In the genomic region with DNA sequence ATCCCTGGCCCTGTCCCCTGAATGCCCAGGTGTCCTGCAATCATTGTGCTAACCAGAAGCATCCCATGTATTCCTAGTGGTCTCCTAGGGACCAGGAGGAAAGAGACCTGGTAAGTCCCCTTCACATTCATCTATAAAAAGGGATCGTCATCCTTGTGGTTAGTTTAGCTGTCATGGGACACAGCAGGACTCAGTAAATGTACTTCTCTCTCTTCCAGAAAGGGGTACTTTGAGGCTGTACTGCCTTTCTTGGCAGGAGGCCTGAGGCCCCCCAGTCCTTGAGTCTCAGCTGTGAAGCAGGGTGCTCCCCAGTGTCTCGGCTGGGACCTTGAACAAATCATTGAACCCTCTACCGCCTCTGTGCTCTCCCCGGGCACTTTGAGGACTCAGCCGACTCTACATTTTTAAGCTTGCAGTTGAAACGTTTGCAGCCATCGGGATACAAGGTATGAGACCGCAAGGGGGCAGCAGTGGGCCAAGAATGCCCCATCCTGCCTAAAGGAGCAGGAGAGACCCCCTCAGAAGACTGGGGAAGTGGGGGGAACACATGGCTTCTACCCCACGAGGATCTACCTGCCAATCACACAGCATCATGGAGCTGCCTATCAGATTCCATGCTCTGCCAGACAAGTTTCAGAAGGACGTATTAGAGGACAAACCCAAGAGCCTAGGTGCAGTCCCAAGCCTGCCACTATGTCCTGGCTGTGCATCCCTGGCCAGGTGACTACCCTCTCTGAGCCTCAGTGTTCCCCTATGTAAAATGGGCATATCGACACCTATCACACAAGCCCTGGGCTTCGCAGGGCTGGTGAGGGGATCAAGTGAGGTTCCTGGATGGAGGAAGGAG, we compare ENCODE assay signal across 8 cellular contexts. TPM values are rescaled to one million over a fixed set of nuclear protein-coding genes. Genes with fewer than 3 reads are reported as not detected.
DNase-seq lines count a peak whose midpoint lies in the region; ATAC-seq, FAIRE-seq and TF ChIP-seq lines count a peak whose summit lies in the region.

No MANE protein-coding gene starts in this region.

- TF ChIP-seq EP300 in stomach (IDR thresholded peaks at IDR 0.05), result no peak

- TF ChIP-seq POLR2A in H54 (IDR thresholded peaks at IDR 0.05; ENCODE audit: low read depth, low read length), result no peak
- no peak for TF ChIP-seq POLR2A in stomach (IDR thresholded peaks at IDR 0.05)

- H2AFZ ChIP-seq in fibroblast of lung (ENCODE audit: low read length), result peak overlapping the region; percentile 59
- H2AFZ ChIP-seq in neural progenitor cell (replicated peaks), result no peak overlapping the region

- H3K27ac ChIP-seq in C4-2B (no peak overlapping the region), Panc1 (ENCODE audit: low read length) (no peak overlapping the region), fibroblast of lung (ENCODE audit: insufficient read depth, low read length) (no peak overlapping the region), neural progenitor cell (no peak overlapping the region), stomach (no peak overlapping the region)

- no peak for FAIRE-seq in H54 (lab: Jason Lieb, UNC)

- no TSS peak for BruUV-seq in Panc1 (replicated peaks; lab: Mats Ljungman, UMichigan)

- H3K27me3 ChIP-seq in Panc1 (ENCODE audit: control insufficient read depth, insufficient read depth, low read length) (no peaks in the 10 kb centered on the region), fibroblast of lung (ENCODE audit: control insufficient read depth, insufficient read depth, low read length) (no peaks in the 10 kb centered on the region), neural progenitor cell (no peaks in the 10 kb centered on the region), stomach (no peaks in the 10 kb centered on the region)

- no peak overlapping the region for H3K4me2 ChIP-seq in fibroblast of lung (ENCODE audit: extremely low read depth, insufficient read depth, low read length)
- H3K4me2 ChIP-seq in neural progenitor cell, result no peak overlapping the region

- peaks cover 50% of the 10 kb centered on the region for H3K4me1 Mint-ChIP-seq in activated T-cell treated with anti-CD3 and anti-CD28 coated beads, Interleukin-2, amount 50 U/mL, for 24 hours (ENCODE audit: low read depth)
- peaks cover 22% of the 10 kb centered on the region for H3K4me1 Mint-ChIP-seq in neural progenitor cell

- intact Hi-C loops in Panc1 (cut with micrococcal nuclease; ENCODE audit: unreplicated experiment), result no loop called here
- intact Hi-C loops in stomach (cut with DNase I; ENCODE audit: low total_unique reads), result no loop called here

- CTCF ChIA-PET in Panc1 (lab: Charles Lee), result interaction anchor here (0.6 to 1.0 kb wide), 5 partner anchors 28 to 265 kb away, joined by 3 read pairs; no protein-coding TSS in a partner anchor

- WGBS in stomach, 5 donors, result 23 to 25% (median 23%) methylated on average over 12 of the region's 12 CpGs

- H4K20me1 ChIP-seq in fibroblast of lung (ENCODE audit: control insufficient read depth, extremely low read depth, insufficient read depth, low read length), result no peaks in the 10 kb centered on the region
- peaks cover 16% of the 10 kb centered on the region for H4K20me1 ChIP-seq in neural progenitor cell (ENCODE audit: low read depth)

- peaks cover 30% of the 10 kb centered on the region for H3F3A ChIP-seq in neural progenitor cell (ENCODE audit: low read depth)

- peaks cover 18% of the 10 kb centered on the region for H3K79me2 ChIP-seq in fibroblast of lung (ENCODE audit: control insufficient read depth, insufficient read depth, low read length)
- H3K79me2 ChIP-seq in neural progenitor cell (ENCODE audit: low read depth), result peaks cover 18% of the 10 kb centered on the region

- H3K4me3 ChIP-seq in Panc1 (ENCODE audit: low read depth in 2 of 2, low read length in 2 of 2) (no peak overlapping the region), fibroblast of lung (replicated peaks in 1 of 4; ENCODE audit: control extremely low read depth in 1 of 4, insufficient read depth in 1 of 4, low read depth in 3 of 4, low read length in 4 of 4) (no peak overlapping the region), neural progenitor cell (no peak overlapping the region), stomach (no peak overlapping the region)

- peaks cover 2% of the 10 kb centered on the region; the same call in 1 of the 2 replicates for H3K36me3 ChIP-seq in Panc1 (ENCODE audit: control insufficient read depth, insufficient read depth, low read length)
- H3K36me3 ChIP-seq in fibroblast of lung (ENCODE audit: control insufficient read depth, insufficient read depth, low read length), result peaks cover 6% of the 10 kb centered on the region
- H3K36me3 ChIP-seq in neural progenitor cell, result no peaks in the 10 kb centered on the region
- H3K36me3 ChIP-seq in stomach, result peaks cover 4 to 15% (median 6%) of the 10 kb centered on the region in 4 donors

- H3K27ac Mint-ChIP-seq in activated T-cell treated with anti-CD3 and anti-CD28 coated beads, Interleukin-2, amount 50 U/mL, for 24 hours, result no peak overlapping the region
- no peak overlapping the region for H3K27ac Mint-ChIP-seq in neural progenitor cell

- POLR2A ChIA-PET in Panc1 (lab: Charles Lee), result no interaction called here

- no peaks in the 10 kb centered on the region for H3K9me3 Mint-ChIP-seq in activated T-cell treated with anti-CD3 and anti-CD28 coated beads, Interleukin-2, amount 50 U/mL, for 24 hours
- no peaks in the 10 kb centered on the region for H3K9me3 Mint-ChIP-seq in neural progenitor cell

- DNase-seq in H54 (ENCODE audit: insufficient read length, low spot score), result peak; percentile 83
- peak; percentile 61 for DNase-seq in Panc1 (ENCODE audit: low read depth, low spot score)
- DNase-seq in activated T-cell treated with anti-CD3 and anti-CD28 coated beads, Interleukin-2, amount 50 U/mL, for 24 hours, result peak; percentile 85
- peak; percentile 41 to 54 for DNase-seq in fibroblast of lung (ENCODE audit: low read depth in 2 of 2)
- DNase-seq in neural progenitor cell (ENCODE audit: low spot score), result peak; percentile 89
- DNase-seq in stomach, result peak; percentile 73

- no peak overlapping the region for H3K4me3 Mint-ChIP-seq in activated T-cell treated with anti-CD3 and anti-CD28 coated beads, Interleukin-2, amount 50 U/mL, for 24 hours
- peak overlapping the region; percentile 24 for H3K4me3 Mint-ChIP-seq in neural progenitor cell

- H3K27me3 Mint-ChIP-seq in activated T-cell treated with anti-CD3 and anti-CD28 coated beads, Interleukin-2, amount 50 U/mL, for 24 hours, result no peaks in the 10 kb centered on the region
- peaks cover 7% of the 10 kb centered on the region for H3K27me3 Mint-ChIP-seq in neural progenitor cell (ENCODE audit: insufficient read depth, low read depth)

- H3K9ac ChIP-seq in fibroblast of lung (ENCODE audit: insufficient read depth, low read length) (no peak overlapping the region), neural progenitor cell (no peak overlapping the region)

- in situ Hi-C loops in Panc1 (cut with HindIII; ENCODE audit: low pct_unique_long_range_greater_than_20kb, low sequenced_read_pairs), result no loop called here

- H3K9me3 ChIP-seq in Panc1 (ENCODE audit: control insufficient read depth, insufficient read depth, low read depth, low read length) (no peaks in the 10 kb centered on the region), fibroblast of lung (ENCODE audit: control insufficient read depth, insufficient read depth, low read depth, low read length) (no peaks in the 10 kb centered on the region), neural progenitor cell (ENCODE audit: low read depth) (no peaks in the 10 kb centered on the region), stomach (no peaks in the 10 kb centered on the region)

- peaks cover 20% of the 10 kb centered on the region for H3K36me3 Mint-ChIP-seq in activated T-cell treated with anti-CD3 and anti-CD28 coated beads, Interleukin-2, amount 50 U/mL, for 24 hours (ENCODE audit: low read depth)
- H3K36me3 Mint-ChIP-seq in neural progenitor cell, result peaks cover 9% of the 10 kb centered on the region

- TF ChIP-seq CTCF in C4-2B (conservative IDR thresholded peaks at IDR 0.05), result peak; percentile 87
- TF ChIP-seq CTCF in Panc1 (IDR thresholded peaks at IDR 0.05), result peak; percentile 93
- TF ChIP-seq CTCF in fibroblast of lung (conservative IDR thresholded peaks at IDR 0.05 in 1 of 2, IDR thresholded peaks at IDR 0.05 in 1 of 2; ENCODE audit: low read depth in 1 of 2, low read length in 2 of 2), result peak; percentile 71 to 82
- TF ChIP-seq CTCF in neural progenitor cell (IDR thresholded peaks at IDR 0.05), result peak; percentile 86
- peak in 4 of 7 experiments; percentile 27 to 63 (median 53) for TF ChIP-seq CTCF in stomach (IDR thresholded peaks at IDR 0.05)

- ATAC-seq in Panc1 (peak; percentile 51), GM21447 (IDR thresholded peaks at IDR 0.05; ENCODE audit: unreplicated experiment) (no peak)

- H3K4me1 ChIP-seq in Panc1 (ENCODE audit: control insufficient read depth, insufficient read depth, low read length) (peaks cover 21% of the 10 kb centered on the region), fibroblast of lung (ENCODE audit: control insufficient read depth, extremely low read depth, insufficient read depth, low read length) (peaks cover 6% of the 10 kb centered on the region), neural progenitor cell (peaks cover 9% of the 10 kb centered on the region), stomach (peaks cover 11 to 72% (median 46%) of the 10 kb centered on the region in 4 donors)

RNA-seq across cellular contexts. Expression of gene PHYKPL, which starts 2.4 kb away (rescaled TPM):
- 43.2 TPM for total RNA-seq in Panc1 (2021; ENCODE audit: unreplicated experiment)
- polyA plus RNA-seq in Panc1 (2012; ENCODE audit: insufficient read length), result 35.9 TPM
- total RNA-seq in fibroblast of lung, result 28.8 and 44.8 TPM in 2 replicates
- polyA plus RNA-seq in fibroblast of lung, result 15.9 and 18.1 TPM in 2 replicates
- 16.3 and 17.5 TPM in 2 replicates for polyA plus RNA-seq in fibroblast of lung (2012)
- 31.6 and 39.2 TPM in 2 replicates for polyA minus RNA-seq in fibroblast of lung (ENCODE audit: low replicate concordance)
- total RNA-seq in neural progenitor cell (ENCODE audit: low replicate concordance), result 20.5 and 25.9 TPM in 2 replicates
- total RNA-seq in stomach, result 100 to 1,000 TPM in 2 of 5 donors, 10 to 100 TPM in 3; 32.1 to 262 (median 56.2) TPM
- 10 to 100 TPM; 22.9 to 38.3 (median 25.9) TPM for polyA plus RNA-seq in stomach

RNA-seq across cellular contexts. Expression of gene HNRNPAB, which starts 30.6 kb away (rescaled TPM):
- 273 TPM for total RNA-seq in Panc1 (2021; ENCODE audit: unreplicated experiment)
- polyA plus RNA-seq in Panc1 (2012; ENCODE audit: insufficient read length), result 251 TPM
- total RNA-seq in fibroblast of lung, result 23.1 and 30.8 TPM in 2 replicates
- 106 and 173 TPM in 2 replicates for polyA plus RNA-seq in fibroblast of lung
- 114 and 189 TPM in 2 replicates for polyA plus RNA-seq in fibroblast of lung (2012)
- 24.5 and 40.5 TPM in 2 replicates for polyA minus RNA-seq in fibroblast of lung (ENCODE audit: low replicate concordance)
- total RNA-seq in neural progenitor cell (ENCODE audit: low replicate concordance), result 186 and 195 TPM in 2 replicates
- 100 to 1,000 TPM in 2 of 5 donors, 10 to 100 TPM in 3; 25.1 to 327 (median 92.9) TPM for total RNA-seq in stomach
- 100 to 1,000 TPM; 115 to 139 (median 117) TPM for polyA plus RNA-seq in stomach

RNA-seq across cellular contexts. Expression of gene GMCL2, which starts 47.8 kb away (rescaled TPM):
- total RNA-seq in Panc1 (2021; ENCODE audit: unreplicated experiment) (not detected), fibroblast of lung (under 0.01 TPM in 2 replicates), neural progenitor cell (ENCODE audit: low replicate concordance) (not detected in 2 replicates), stomach (not detected)
- polyA plus RNA-seq in Panc1 (2012; ENCODE audit: insufficient read length), result not detected
- polyA plus RNA-seq in fibroblast of lung (not detected in 2 replicates), stomach (not detected)
- not detected in 2 replicates for polyA plus RNA-seq in fibroblast of lung (2012)
- polyA minus RNA-seq in fibroblast of lung (ENCODE audit: low replicate concordance), result not detected in 2 replicates
